Comparison of ENCODE assay signal across 13 cellular contexts in genomic region chr7:28103984-28104628, GRCh38.
DNase-seq lines count a peak whose midpoint lies in the region; ATAC-seq, FAIRE-seq and TF ChIP-seq lines count a peak whose summit lies in the region.
"Had no signal": no experiment of that assay in that cellular context is flagged by ENCODE, and none has a peak within 500 bp of the region (broad histone marks: within the 10 kb centered on the region; RNA-seq: fewer than 3 reads in every experiment).

No MANE protein-coding gene starts in this region.

- no peak overlapping the region for H3K27ac ChIP-seq in CD4-positive, CD25-positive, alpha-beta regulatory T cell (ENCODE audit: insufficient read depth, low read length, poor library complexity, severe bottlenecking)

- FAIRE-seq in endometrium (lab: Jason Lieb, UNC): peak; percentile 98

- H3K4me3 ChIP-seq in CD4-positive, CD25-positive, alpha-beta regulatory T cell (ENCODE audit: low read depth, low read length): no peak overlapping the region

- DNase-seq in CD4-positive, CD25-positive, alpha-beta regulatory T cell: no peak
- DNase-seq in M059J (ENCODE audit: low read depth): peak; percentile 69
- no peak for DNase-seq in natural killer cell treated with Interleukin-12 subunit alpha and Interleukin-12 subunit beta and Interleukin-15 and Interleukin-18, amount 100 ng/mL, for 72 hours (ENCODE audit: low spot score)
- no peak for DNase-seq in CD14-positive monocyte (ENCODE audit: low spot score)
- no peak for DNase-seq in hepatic stellate cell (ENCODE audit: low spot score)
- no peak for DNase-seq in activated CD4-positive, alpha-beta T cell treated with anti-CD3 and anti-CD28 coated beads, Interleukin-2, amount 10 ng/mL, durations not matched to agents 7 days and 5 days
- DNase-seq: GF-D8; hippocampal formation; posterior cingulate gyrus; stimulated activated CD4-positive, alpha-beta T cell treated with anti-CD3 and anti-CD28 coated beads, Interleukin-2, amount 100 ng/mL, for 48 hours; stimulated activated naive CD4-positive, alpha-beta T cell had no signal

- POLR2A ChIA-PET in activated CD4-positive, alpha-beta T cell treated with anti-CD3 and anti-CD28 coated beads, Interleukin-2, amount 10 ng/mL, durations not matched to agents 7 days and 5 days (lab: Charles Lee): no interaction called here

- H3K36me3 ChIP-seq in CD4-positive, CD25-positive, alpha-beta regulatory T cell (ENCODE audit: control insufficient read depth, insufficient read depth, low read length): peaks cover 4% of the 10 kb centered on the region

- H3K4me1 Mint-ChIP-seq in CD4-positive, CD25-positive, alpha-beta regulatory T cell: peaks cover 7 to 20% (median 18%) of the 10 kb centered on the region in 4 donors
- H3K4me1 Mint-ChIP-seq in natural killer cell treated with Interleukin-12 subunit alpha and Interleukin-12 subunit beta and Interleukin-15 and Interleukin-18, amount 100 ng/mL, for 72 hours (ENCODE audit: low read depth in 2 of 2): peaks cover 38 to 46% of the 10 kb centered on the region in 2 donors
- H3K4me1 Mint-ChIP-seq in CD14-positive monocyte: peaks cover 19% of the 10 kb centered on the region
- H3K4me1 Mint-ChIP-seq in activated CD4-positive, alpha-beta T cell treated with anti-CD3 and anti-CD28 coated beads, Interleukin-2, amount 10 ng/mL, durations not matched to agents 7 days and 5 days: peaks cover 4% of the 10 kb centered on the region

- H3K4me3 Mint-ChIP-seq in CD4-positive, CD25-positive, alpha-beta regulatory T cell: peak overlapping the region in 1 of 4 donors; percentile 27
- no peak overlapping the region for H3K4me3 Mint-ChIP-seq in natural killer cell treated with Interleukin-12 subunit alpha and Interleukin-12 subunit beta and Interleukin-15 and Interleukin-18, amount 100 ng/mL, for 72 hours
- no peak overlapping the region for H3K4me3 Mint-ChIP-seq in CD14-positive monocyte
- no peak overlapping the region for H3K4me3 Mint-ChIP-seq in activated CD4-positive, alpha-beta T cell treated with anti-CD3 and anti-CD28 coated beads, Interleukin-2, amount 10 ng/mL, durations not matched to agents 7 days and 5 days

- no peaks in the 10 kb centered on the region for H3K27me3 ChIP-seq in CD4-positive, CD25-positive, alpha-beta regulatory T cell (ENCODE audit: control insufficient read depth, insufficient read depth, low read length)

- H3K27ac Mint-ChIP-seq in CD4-positive, CD25-positive, alpha-beta regulatory T cell: peak overlapping the region in 2 of 3 donors; percentile 22 to 38
- peak overlapping the region; percentile 32 to 84 for H3K27ac Mint-ChIP-seq in natural killer cell treated with Interleukin-12 subunit alpha and Interleukin-12 subunit beta and Interleukin-15 and Interleukin-18, amount 100 ng/mL, for 72 hours
- peak overlapping the region in 1 of 7 donors; percentile 75 for H3K27ac Mint-ChIP-seq in CD14-positive monocyte
- H3K27ac Mint-ChIP-seq in activated CD4-positive, alpha-beta T cell treated with anti-CD3 and anti-CD28 coated beads, Interleukin-2, amount 10 ng/mL, durations not matched to agents 7 days and 5 days: no peak overlapping the region

- TF ChIP-seq CTCF in CD14-positive monocyte (IDR thresholded peaks at IDR 0.05): no peak

- H3K4me1 ChIP-seq in CD4-positive, CD25-positive, alpha-beta regulatory T cell (ENCODE audit: control insufficient read depth, insufficient read depth, low read length, poor library complexity, severe bottlenecking): no peaks in the 10 kb centered on the region

- CTCF ChIA-PET in activated CD4-positive, alpha-beta T cell treated with anti-CD3 and anti-CD28 coated beads, Interleukin-2, amount 10 ng/mL, durations not matched to agents 7 days and 5 days (lab: Charles Lee): no interaction called here

- no peak for ATAC-seq in CD4-positive, CD25-positive, alpha-beta regulatory T cell (ENCODE audit: low read depth in 2 of 2)
- no peak for ATAC-seq in natural killer cell treated with Interleukin-12 subunit alpha and Interleukin-12 subunit beta and Interleukin-15 and Interleukin-18, amount 100 ng/mL, for 72 hours
- ATAC-seq in HG02678 (IDR thresholded peaks at IDR 0.05; ENCODE audit: unreplicated experiment): no peak

- no peaks in the 10 kb centered on the region for H3K27me3 Mint-ChIP-seq in CD4-positive, CD25-positive, alpha-beta regulatory T cell
- no peaks in the 10 kb centered on the region for H3K27me3 Mint-ChIP-seq in natural killer cell treated with Interleukin-12 subunit alpha and Interleukin-12 subunit beta and Interleukin-15 and Interleukin-18, amount 100 ng/mL, for 72 hours
- H3K27me3 Mint-ChIP-seq in CD14-positive monocyte (ENCODE audit: low read depth in 3 of 3): peaks cover 1 to 3% (median 1%) of the 10 kb centered on the region in 3 donors
- no peaks in the 10 kb centered on the region for H3K27me3 Mint-ChIP-seq in activated CD4-positive, alpha-beta T cell treated with anti-CD3 and anti-CD28 coated beads, Interleukin-2, amount 10 ng/mL, durations not matched to agents 7 days and 5 days

- peaks cover 18% of the 10 kb centered on the region for H3K36me3 Mint-ChIP-seq in CD4-positive, CD25-positive, alpha-beta regulatory T cell
- H3K36me3 Mint-ChIP-seq in natural killer cell treated with Interleukin-12 subunit alpha and Interleukin-12 subunit beta and Interleukin-15 and Interleukin-18, amount 100 ng/mL, for 72 hours: no peaks in the 10 kb centered on the region
- peaks cover 39 to 43% of the 10 kb centered on the region in 2 donors for H3K36me3 Mint-ChIP-seq in CD14-positive monocyte
- no peaks in the 10 kb centered on the region for H3K36me3 Mint-ChIP-seq in activated CD4-positive, alpha-beta T cell treated with anti-CD3 and anti-CD28 coated beads, Interleukin-2, amount 10 ng/mL, durations not matched to agents 7 days and 5 days (ENCODE audit: low read depth)

- no peaks in the 10 kb centered on the region for H3K9me3 ChIP-seq in CD4-positive, CD25-positive, alpha-beta regulatory T cell (ENCODE audit: control insufficient read depth in 2 of 2, low read length in 2 of 2)

- no peaks in the 10 kb centered on the region for H3K9me3 Mint-ChIP-seq in CD4-positive, CD25-positive, alpha-beta regulatory T cell
- peaks cover 3% of the 10 kb centered on the region for H3K9me3 Mint-ChIP-seq in natural killer cell treated with Interleukin-12 subunit alpha and Interleukin-12 subunit beta and Interleukin-15 and Interleukin-18, amount 100 ng/mL, for 72 hours
- peaks cover 0 to 1% (median 0%) of the 10 kb centered on the region in 7 donors for H3K9me3 Mint-ChIP-seq in CD14-positive monocyte
- no peaks in the 10 kb centered on the region for H3K9me3 Mint-ChIP-seq in activated CD4-positive, alpha-beta T cell treated with anti-CD3 and anti-CD28 coated beads, Interleukin-2, amount 10 ng/mL, durations not matched to agents 7 days and 5 days

- intact Hi-C loops in CD14-positive monocyte (cut with micrococcal nuclease): no loop called here
